In the genomic region with DNA sequence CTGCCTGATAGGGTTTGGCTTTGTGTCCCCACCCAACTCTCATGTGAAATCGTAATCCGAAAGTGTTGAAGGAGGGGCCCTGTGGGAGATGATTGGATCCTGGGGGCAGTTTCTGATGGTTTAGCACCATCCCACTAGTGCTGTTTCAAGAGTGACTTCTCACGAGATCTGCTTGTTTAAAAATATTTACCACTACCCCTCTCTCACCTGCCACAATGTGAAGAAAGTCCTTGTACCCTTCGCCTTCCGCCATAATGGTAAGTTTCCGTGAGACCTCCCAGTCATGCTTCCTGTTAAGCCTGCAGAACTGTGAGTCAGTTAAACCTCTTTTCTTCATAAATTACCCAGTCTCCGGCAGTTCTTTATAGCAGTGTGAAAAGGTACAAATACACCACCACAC, we compare ENCODE assay signal across 8 cellular contexts. TPM values are rescaled to one million over a fixed set of nuclear protein-coding genes. Genes with fewer than 3 reads are reported as not detected.
DNase-seq lines count a peak whose midpoint lies in the region; ATAC-seq lines count a peak whose summit lies in the region.

No MANE protein-coding gene starts in this region.

- H3K4me1 Mint-ChIP-seq in activated T-helper 2 cell treated with anti-CD3 and anti-CD28 coated beads, Interferon-gamma antibody, Interleukin-2, Interleukin-4, amounts not matched to agents 10 μg/mL and 5 μg/mL and 100 μg/mL, durations not matched to agents 14 hours and 24 hours and 36 hours (ENCODE audit: low read depth) = peaks cover 41% of the 10 kb centered on the region

- DNase-seq in OCI-M1 (lab: John Stamatoyannopoulos, UW) (peak; percentile 100), amygdala (lab: John Stamatoyannopoulos, UW) (no peak), NCI-H226 (no peak), iPS-NIHi7 (ENCODE audit: extremely low spot score) (no peak)
- DNase-seq in activated T-helper 2 cell treated with anti-CD3 and anti-CD28 coated beads, Interferon-gamma antibody, Interleukin-2, Interleukin-4, amounts not matched to agents 10 μg/mL and 5 μg/mL and 100 μg/mL, durations not matched to agents 14 hours and 24 hours and 36 hours (ENCODE audit: low spot score) = peak; percentile 69

- peaks cover 7 to 23% (median 17%) of the 10 kb centered on the region in 3 donors for H3K4me1 ChIP-seq in skeletal muscle tissue (ENCODE audit: control insufficient read depth in 3 of 3, insufficient read depth in 3 of 3, low read length in 3 of 3)

- peaks cover 0 to 5% (median 0%) of the 10 kb centered on the region in 3 donors for H3K36me3 ChIP-seq in skeletal muscle tissue (ENCODE audit: control insufficient read depth in 3 of 3, insufficient read depth in 3 of 3, low read length in 3 of 3)

- peak overlapping the region; percentile 17 for H3K27ac ChIP-seq in skeletal muscle tissue (ENCODE audit: low read depth, low read length)

- H3K36me3 Mint-ChIP-seq in activated T-helper 2 cell treated with anti-CD3 and anti-CD28 coated beads, Interferon-gamma antibody, Interleukin-2, Interleukin-4, amounts not matched to agents 10 μg/mL and 5 μg/mL and 100 μg/mL, durations not matched to agents 14 hours and 24 hours and 36 hours (ENCODE audit: low read depth) = peaks cover 35% of the 10 kb centered on the region

- H3K27me3 Mint-ChIP-seq in activated T-helper 2 cell treated with anti-CD3 and anti-CD28 coated beads, Interferon-gamma antibody, Interleukin-2, Interleukin-4, amounts not matched to agents 10 μg/mL and 5 μg/mL and 100 μg/mL, durations not matched to agents 14 hours and 24 hours and 36 hours (ENCODE audit: low read depth) = no peaks in the 10 kb centered on the region

- intact Hi-C loops in activated T-helper 2 cell treated with anti-CD3 and anti-CD28 coated beads, Interferon-gamma antibody, Interleukin-2, Interleukin-4, amounts not matched to agents 10 μg/mL and 5 μg/mL and 100 μg/mL, durations not matched to agents 14 hours and 24 hours and 36 hours (cut with micrococcal nuclease) = loop anchor here (5.0 to 10.0 kb wide), 6 partner anchors 49 to 1926 kb away; partner anchors contain the start of genes CD274 and SMARCA2

- peak overlapping the region; percentile 98 for H3K27ac Mint-ChIP-seq in activated T-helper 2 cell treated with anti-CD3 and anti-CD28 coated beads, Interferon-gamma antibody, Interleukin-2, Interleukin-4, amounts not matched to agents 10 μg/mL and 5 μg/mL and 100 μg/mL, durations not matched to agents 14 hours and 24 hours and 36 hours

- peak; percentile 28 for ATAC-seq in GM18870 (IDR thresholded peaks at IDR 0.05; ENCODE audit: unreplicated experiment)
- no peak for ATAC-seq in HG02642 (IDR thresholded peaks at IDR 0.05; ENCODE audit: poor library complexity, unreplicated experiment)

- no peaks in the 10 kb centered on the region for H3K9me3 Mint-ChIP-seq in activated T-helper 2 cell treated with anti-CD3 and anti-CD28 coated beads, Interferon-gamma antibody, Interleukin-2, Interleukin-4, amounts not matched to agents 10 μg/mL and 5 μg/mL and 100 μg/mL, durations not matched to agents 14 hours and 24 hours and 36 hours

- H3K4me3 Mint-ChIP-seq in activated T-helper 2 cell treated with anti-CD3 and anti-CD28 coated beads, Interferon-gamma antibody, Interleukin-2, Interleukin-4, amounts not matched to agents 10 μg/mL and 5 μg/mL and 100 μg/mL, durations not matched to agents 14 hours and 24 hours and 36 hours (ENCODE audit: low read depth) = peak overlapping the region; percentile 93

- no peak overlapping the region for H3K9ac ChIP-seq in skeletal muscle tissue (ENCODE audit: low read depth in 1 of 3, low read length in 3 of 3)

- no peak overlapping the region for H3K4me3 ChIP-seq in skeletal muscle tissue (ENCODE audit: low read length in 3 of 3)

- H3K9me3 ChIP-seq in skeletal muscle tissue (ENCODE audit: control insufficient read depth in 3 of 3, low read length in 3 of 3) = no peaks in the 10 kb centered on the region

- no peaks in the 10 kb centered on the region for H3K27me3 ChIP-seq in skeletal muscle tissue (ENCODE audit: control insufficient read depth in 3 of 3, insufficient read depth in 3 of 3, low read length in 3 of 3)

RNA-seq across cellular contexts. Expression of gene RFX3, which starts 2.7 kb away (rescaled TPM):
- 11.3 and 11.9 TPM in 2 replicates for total RNA-seq in activated T-helper 2 cell treated with anti-CD3 and anti-CD28 coated beads, Interferon-gamma antibody, Interleukin-2, Interleukin-4, amounts not matched to agents 10 μg/mL and 5 μg/mL and 100 μg/mL, durations not matched to agents 14 hours and 24 hours and 36 hours
- total RNA-seq in skeletal muscle tissue = 9.9 TPM

Comparison
In these comparisons a context has a peak if more than half of its experiments do, and no peak if none do; other contexts are left out.
1. DNase-seq: peak in OCI-M1 (single experiment) and activated T-helper 2 cell treated with anti-CD3 and anti-CD28 coated beads, Interferon-gamma antibody, Interleukin-2, Interleukin-4, amounts not matched to agents 10 μg/mL and 5 μg/mL and 100 μg/mL, durations not matched to agents 14 hours and 24 hours and 36 hours (single experiment); none in amygdala (0 of 56), NCI-H226 (single experiment) and iPS-NIHi7 (single experiment).